In genomic region chr6:109441069-109441816, GRCh38 we compare ENCODE assay signal across 8 cellular contexts. TPM values are rescaled to one million over a fixed set of nuclear protein-coding genes. Genes with fewer than 3 reads are reported as not detected.
A peak's percentile ranks its signal among the peaks of the same experiment; 100 is the strongest.
DNase-seq lines count a peak whose midpoint lies in the region; ATAC-seq and TF ChIP-seq lines count a peak whose summit lies in the region.

No MANE protein-coding gene starts in this region.

- H3K27me3 ChIP-seq in gastroesophageal sphincter = no peaks in the 10 kb centered on the region
- H3K27me3 ChIP-seq in ovary = no peaks in the 10 kb centered on the region

- TF ChIP-seq CTCF in gastroesophageal sphincter (IDR thresholded peaks at IDR 0.05) (peak in 2 of 4 experiments; percentile 12 to 39), ovary (IDR thresholded peaks at IDR 0.05) (no peak)

- TF ChIP-seq POLR2A in gastroesophageal sphincter (IDR thresholded peaks at IDR 0.05) (no peak), ovary (IDR thresholded peaks at IDR 0.05) (no peak)

- H3K9me3 ChIP-seq in gastroesophageal sphincter (no peaks in the 10 kb centered on the region), ovary (no peaks in the 10 kb centered on the region)

- intact Hi-C loops in ovary (cut with DNase I) = loop anchor here in 1 of 4 donors (5.0 kb wide), 1 partner anchor 59 kb away; the partner anchor contains the start of gene CD164

- WGBS in gastroesophageal sphincter (ENCODE audit: low coverage in 1 of 2), 2 donors = 33% methylated on average over 1 of the region's 31 CpGs; no CpG with 5 or more reads in 1 of the 2 donors
- 1 to 3% (median 1%) methylated on average over 28 to 31 of the region's 31 CpGs for WGBS in ovary, 3 donors

- peak overlapping the region; percentile 27 to 92 (median 81) for H3K27ac ChIP-seq in gastroesophageal sphincter
- peak overlapping the region; percentile 35 to 81 for H3K27ac ChIP-seq in ovary

- peak; percentile 44 for DNase-seq in AG20443 (ENCODE audit: low spot score)
- DNase-seq in NCI-H774 (lab: John Stamatoyannopoulos, UW) = peak; percentile 29
- peak; percentile 42 for DNase-seq in activated gamma-delta T cell treated with Interleukin-2 at 50 U/mL for 16 hours
- peak; percentile 50 to 70 (median 58) for DNase-seq in ovary
- DNase-seq in NCI-H510A (lab: John Stamatoyannopoulos, UW) = no peak

- no peak for TF ChIP-seq EP300 in gastroesophageal sphincter (IDR thresholded peaks at IDR 0.05)
- no peak for TF ChIP-seq EP300 in ovary (IDR thresholded peaks at IDR 0.05)

- H3K4me3 ChIP-seq in gastroesophageal sphincter (peak overlapping the region; percentile 78 to 86), ovary (peak overlapping the region; percentile 72)

- peaks cover 0 to 38% of the 10 kb centered on the region in 2 donors for H3K36me3 ChIP-seq in gastroesophageal sphincter
- H3K36me3 ChIP-seq in ovary = no peaks in the 10 kb centered on the region

- ATAC-seq in GM18867 (IDR thresholded peaks at IDR 0.05; ENCODE audit: unreplicated experiment) (peak; percentile 14), HG03108 (IDR thresholded peaks at IDR 0.05; ENCODE audit: unreplicated experiment) (peak; percentile 12), gastroesophageal sphincter (peak; percentile 17)

- H3K4me1 ChIP-seq in gastroesophageal sphincter = peaks cover 0 to 34% (median 19%) of the 10 kb centered on the region in 3 donors
- H3K4me1 ChIP-seq in ovary (ENCODE audit: insufficient read depth) = peaks cover 11% of the 10 kb centered on the region

RNA-seq across cellular contexts. Expression of gene SMPD2, which starts 0.7 kb away (rescaled TPM):
- total RNA-seq in gastroesophageal sphincter = 1 to 10 TPM; 3.5 to 7.5 (median 6.4) TPM
- 10 to 100 TPM in 3 of 7 donors, 1 to 10 TPM in 4; 7.7 to 21.7 (median 9.3) TPM for total RNA-seq in ovary
- polyA plus RNA-seq in ovary = 1 to 10 TPM; 8.5 to 8.9 TPM

RNA-seq across cellular contexts. Expression of gene PPIL6, which starts 0.8 kb away (rescaled TPM):
- total RNA-seq in gastroesophageal sphincter (1 to 10 TPM; 1.9 to 9.0 (median 2.5) TPM), ovary (10 to 100 TPM in 6 of 7 donors, 1 to 10 TPM in 1; 9.1 to 29.8 (median 11.6) TPM)
- 1 to 10 TPM; 6.3 TPM for polyA plus RNA-seq in ovary

RNA-seq across cellular contexts. Expression of gene MICAL1, which starts 14.3 kb away (rescaled TPM):
- total RNA-seq in gastroesophageal sphincter = 10 to 100 TPM; 13.6 to 26.8 (median 20.9) TPM
- 10 to 100 TPM; 10.3 to 24.0 (median 12.6) TPM for total RNA-seq in ovary
- 10 to 100 TPM; 14.9 to 19.1 TPM for polyA plus RNA-seq in ovary

RNA-seq across cellular contexts. Expression of gene ZBTB24, which starts 41.8 kb away (rescaled TPM):
- total RNA-seq in gastroesophageal sphincter = 1 to 10 TPM; 6.2 to 8.9 (median 7.0) TPM
- total RNA-seq in ovary = 10 to 100 TPM in 1 of 7 donors, 1 to 10 TPM in 6; 5.2 to 10.2 (median 7.0) TPM
- 1 to 10 TPM; 3.5 to 5.7 TPM for polyA plus RNA-seq in ovary

RNA-seq across cellular contexts. Expression of gene CD164, which starts 59.0 kb away (rescaled TPM):
- total RNA-seq in gastroesophageal sphincter (100 to 1,000 TPM in 3 of 4 donors, 10 to 100 TPM in 1; 87.2 to 198 (median 166) TPM), ovary (100 to 1,000 TPM; 145 to 215 (median 173) TPM)
- polyA plus RNA-seq in ovary = 100 to 1,000 TPM; 129 to 203 TPM
